ENCODE assay signal across 25 cellular contexts in the genomic region with DNA sequence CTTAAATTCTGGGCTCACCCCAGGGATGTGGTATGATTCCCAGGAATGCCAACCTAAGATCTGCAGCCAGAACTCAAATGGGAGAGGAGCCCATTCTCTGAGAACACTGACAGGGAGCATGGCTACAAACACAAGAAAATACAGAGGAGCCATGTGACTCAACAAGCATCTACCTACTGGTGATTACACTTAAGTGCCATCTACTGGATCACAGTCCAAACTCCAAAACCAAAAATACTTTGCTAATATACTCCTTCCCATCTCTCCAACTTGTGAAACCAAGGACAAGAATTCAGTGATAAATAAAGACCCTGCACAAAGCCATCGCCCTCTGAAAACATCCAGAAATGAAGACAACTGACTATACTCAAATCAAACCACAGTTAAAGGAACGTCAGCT.
DNase-seq lines count a peak whose midpoint lies in the region; ATAC-seq and TF ChIP-seq lines count a peak whose summit lies in the region.
"Had no signal": no experiment of that assay in that cellular context is flagged by ENCODE, and none has a peak within 500 bp of the region (broad histone marks: within the 10 kb centered on the region; RNA-seq: fewer than 3 reads in every experiment).

No MANE protein-coding gene starts in this region.

- CTCF ChIA-PET in HCT116 (lab: Charles Lee) (no interaction called here), PC-3 (lab: Charles Lee) (no interaction called here), WTC11 (lab: Charles Lee) (no interaction called here)

- H2AFZ ChIP-seq in HCT116 (ENCODE audit: low read depth, low read length, poor library complexity, severe bottlenecking) (no peak overlapping the region), PC-3 (ENCODE audit: low read length) (peak overlapping the region; percentile 44; the same call in 1 of the 2 replicates)
- H2AFZ ChIP-seq: PC-9 had no signal

- no peaks in the 10 kb centered on the region for H3K4me1 ChIP-seq in HCT116 (ENCODE audit: control insufficient read depth in 1 of 2, insufficient read depth in 2 of 2, low read length in 2 of 2)
- no peaks in the 10 kb centered on the region for H3K4me1 ChIP-seq in PC-3 (ENCODE audit: insufficient read depth, low read length)
- H3K4me1 ChIP-seq in lower lobe of right lung: no peaks in the 10 kb centered on the region
- H3K4me1 ChIP-seq: BLaER1 had no signal

- H4K20me1 ChIP-seq in HCT116 (ENCODE audit: insufficient read depth): no peaks in the 10 kb centered on the region
- no peaks in the 10 kb centered on the region; the same call in 1 of the 2 replicates for H4K20me1 ChIP-seq in PC-3 (ENCODE audit: low read length)
- H4K20me1 ChIP-seq: BLaER1 had no signal

- H3K9ac ChIP-seq in HCT116 (ENCODE audit: low read length) (no peak overlapping the region), PC-3 (ENCODE audit: low read length) (no peak overlapping the region)
- H3K9ac ChIP-seq: BLaER1, KMS-11 had no signal

- H3K27me3 Mint-ChIP-seq in WTC11 (ENCODE audit: low read depth): no peaks in the 10 kb centered on the region

- H3K4me2 ChIP-seq in HCT116 (ENCODE audit: low read length) (no peak overlapping the region), PC-3 (ENCODE audit: low read length) (no peak overlapping the region)
- H3K4me2 ChIP-seq: BLaER1, KMS-11, PC-9 had no signal

- no peak overlapping the region for H3K4me3 ChIP-seq in HCT116 (replicated peaks in 1 of 2; ENCODE audit: low read depth in 1 of 2, low read length in 2 of 2)
- no peak overlapping the region for H3K4me3 ChIP-seq in PC-3 (ENCODE audit: low read length)
- H3K4me3 ChIP-seq in lower lobe of right lung: no peak overlapping the region
- H3K4me3 ChIP-seq: BLaER1, PC-9, SK-N-MC had no signal

- BruUV-seq in HCT116 (replicated peaks; lab: Mats Ljungman, UMichigan) (no TSS peak), PC-3 (replicated peaks; lab: Mats Ljungman, UMichigan) (no TSS peak)

- peaks cover 3% of the 10 kb centered on the region; the same call in 1 of the 2 replicates for H3K9me3 Mint-ChIP-seq in WTC11

- TF ChIP-seq CTCF in HCT116 (IDR thresholded peaks at IDR 0.05 in 2 of 3, conservative IDR thresholded peaks at IDR 0.05 in 1 of 3; ENCODE audit: borderline replicate concordance in 1 of 3, insufficient read depth in 1 of 3, low read depth in 2 of 3, low read length in 2 of 3): no peak
- peak; percentile 51 for TF ChIP-seq CTCF in PC-3 (conservative IDR thresholded peaks at IDR 0.05; ENCODE audit: low read depth, low read length)
- TF ChIP-seq CTCF in WTC11 (IDR thresholded peaks at IDR 0.05): no peak
- TF ChIP-seq CTCF in lower lobe of right lung (IDR thresholded peaks at IDR 0.05): no peak

- DNase-seq in HCT116 (ENCODE audit: low read depth, low spot score) (no peak), PC-3 (peak; percentile 38), WTC11 (ENCODE audit: low spot score) (no peak), left colon (no peak), lower lobe of right lung (no peak), 8988T (no peak)
- no peak for DNase-seq in stimulated activated naive CD4-positive, alpha-beta T cell treated with Interleukin-2 at 50 U/mL for 16 hours (lab: John Stamatoyannopoulos, UW)
- DNase-seq: CD4-positive, CD25-positive, alpha-beta regulatory T cell; DMS153; DND-41; NCI-H1048; NCI-H1417; NCI-H187; NCI-H2081 treated with DMSO at 0.1 percent for 48 hours; NCI-H2171 treated with DMSO at 0.1 percent for 48 hours; NCI-H524 treated with DMSO at 0.1 percent for 48 hours; NCI-H774; PC-9; RPMI8226; SHP77 had no signal

- peaks cover 28% of the 10 kb centered on the region for H3K4me1 Mint-ChIP-seq in WTC11
- H3K4me1 Mint-ChIP-seq: CD4-positive, CD25-positive, alpha-beta regulatory T cell; IgD-negative memory B cell had no signal

- H3K27ac ChIP-seq in HCT116 (ENCODE audit: low read depth, low read length) (no peak overlapping the region), PC-3 (ENCODE audit: low read length) (no peak overlapping the region), lower lobe of right lung (no peak overlapping the region)
- H3K27ac ChIP-seq: BLaER1, HL-60, KMS-11, PC-9, SK-N-MC had no signal

- H3K27me3 ChIP-seq in HCT116 (ENCODE audit: insufficient read depth, low read length): no peaks in the 10 kb centered on the region
- no peaks in the 10 kb centered on the region for H3K27me3 ChIP-seq in PC-3 (ENCODE audit: low read length)
- H3K27me3 ChIP-seq in lower lobe of right lung (ENCODE audit: low read depth): no peaks in the 10 kb centered on the region
- H3K27me3 ChIP-seq: BLaER1 had no signal

- H3F3A ChIP-seq in PC-3 (ENCODE audit: low read length, unreplicated experiment): no peaks in the 10 kb centered on the region

- ATAC-seq in HCT116 (no peak), PC-3 (peak; percentile 55), WTC11 (no peak), left colon (peak; percentile 46), lower lobe of right lung (no peak)

- POLR2A ChIA-PET in HCT116 (lab: Charles Lee) (no interaction called here), PC-3 (lab: Charles Lee; ENCODE audit: unreplicated experiment) (interaction anchor here (0.6 kb wide), 1 partner anchor 40 kb away, joined by 6 read pairs; no protein-coding TSS in a partner anchor), WTC11 (lab: Charles Lee) (interaction anchor here (0.6 kb wide), 1 partner anchor 80 kb away, joined by 4 read pairs; no protein-coding TSS in a partner anchor)

- no peak overlapping the region for H3K4me3 Mint-ChIP-seq in WTC11
- H3K4me3 Mint-ChIP-seq: CD4-positive, CD25-positive, alpha-beta regulatory T cell; IgD-negative memory B cell had no signal

- 0 out of 2 replicates have a peak, but pooled peaks have one; percentile 11 for TF ChIP-seq RAD21 in HCT116 (IDR thresholded peaks at IDR 0.05; ENCODE audit: low read depth)

- H3K27ac Mint-ChIP-seq in WTC11: peak overlapping the region; percentile 16; the same call in 1 of the 2 replicates
- H3K27ac Mint-ChIP-seq: CD4-positive, CD25-positive, alpha-beta regulatory T cell had no signal

- H3K36me3 ChIP-seq in HCT116 (ENCODE audit: control insufficient read depth in 1 of 2, insufficient read depth in 2 of 2, low read length in 2 of 2): no peaks in the 10 kb centered on the region
- no peaks in the 10 kb centered on the region for H3K36me3 ChIP-seq in PC-3 (ENCODE audit: low read depth, low read length)
- H3K36me3 ChIP-seq in lower lobe of right lung: no peaks in the 10 kb centered on the region
- H3K36me3 ChIP-seq: BLaER1 had no signal

- TF ChIP-seq POLR2A in HCT116 (IDR thresholded peaks at IDR 0.05; ENCODE audit: borderline replicate concordance, extremely low read depth, insufficient read depth, insufficient read length): no peak

- RAD21 ChIA-PET in HCT116 (lab: Charles Lee; ENCODE audit: low non-redundant PET in 1 of 2, low total read pairs in 2 of 2, uncharacterized antibody in 2 of 2, unreplicated experiment in 2 of 2): no interaction called here

- peaks cover 14% of the 10 kb centered on the region for H3K79me2 ChIP-seq in HCT116 (ENCODE audit: insufficient read depth, low read length)
- H3K79me2 ChIP-seq in PC-3 (ENCODE audit: low read length): no peaks in the 10 kb centered on the region

- no peaks in the 10 kb centered on the region for H3K9me3 ChIP-seq in HCT116 (ENCODE audit: control insufficient read depth in 1 of 2, insufficient read depth in 1 of 2, low read depth in 1 of 2, low read length in 2 of 2)
- H3K9me3 ChIP-seq in PC-3 (ENCODE audit: low read length): no peaks in the 10 kb centered on the region
- no peaks in the 10 kb centered on the region for H3K9me3 ChIP-seq in lower lobe of right lung
- H3K9me3 ChIP-seq: BLaER1 had no signal

- H3K36me3 Mint-ChIP-seq in WTC11: peaks cover 7% of the 10 kb centered on the region
- H3K36me3 Mint-ChIP-seq: CD4-positive, CD25-positive, alpha-beta regulatory T cell had no signal

- intact Hi-C loops in HCT116 (cut with micrococcal nuclease) (no loop called here), PC-3 (cut with micrococcal nuclease) (loop anchor here (1.0 to 5.0 kb wide), 2 partner anchors 507 to 838 kb away; no protein-coding TSS in a partner anchor), left colon (cut with DNase I, micrococcal nuclease) (no loop called here), lower lobe of right lung (cut with DNase I) (no loop called here)

- H3K9me2 ChIP-seq in HCT116 (ENCODE audit: insufficient read depth) (no peaks in the 10 kb centered on the region), PC-3 (replicated peaks; ENCODE audit: low read length) (no peaks in the 10 kb centered on the region)

TF ChIP-seq in HCT116, 20 proteins besides CTCF, POLR2A, EP300 and RAD21:
- TF ChIP-seq EZH2phosphoT487 (IDR thresholded peaks at IDR 0.05; ENCODE audit: borderline replicate concordance) (no peak), EZH2 (IDR thresholded peaks at IDR 0.05) (no peak), ZNF274 (IDR thresholded peaks at IDR 0.05; ENCODE audit: low read depth, low read length) (no peak), SRF (IDR thresholded peaks at IDR 0.05; ENCODE audit: low read depth) (no peak)

TF ChIP-seq in WTC11, 78 proteins besides CTCF, POLR2A, EP300 and RAD21 (continues in another document):
- 0 out of 2 replicates have a peak, but pooled peaks have one; percentile 8 for TF ChIP-seq USF2 (CRISPR knock-in tag; IDR thresholded peaks at IDR 0.05)

Comparison
In these comparisons a context has a peak if more than half of its experiments do, and no peak if none do; other contexts are left out.
1. ATAC-seq: peak in PC-3 (single experiment) and left colon (single experiment); none in HCT116 (single experiment), WTC11 (single experiment) and lower lobe of right lung (0 of 2).